Comparison of ENCODE assay signal across 1 cellular context in the genomic region with DNA sequence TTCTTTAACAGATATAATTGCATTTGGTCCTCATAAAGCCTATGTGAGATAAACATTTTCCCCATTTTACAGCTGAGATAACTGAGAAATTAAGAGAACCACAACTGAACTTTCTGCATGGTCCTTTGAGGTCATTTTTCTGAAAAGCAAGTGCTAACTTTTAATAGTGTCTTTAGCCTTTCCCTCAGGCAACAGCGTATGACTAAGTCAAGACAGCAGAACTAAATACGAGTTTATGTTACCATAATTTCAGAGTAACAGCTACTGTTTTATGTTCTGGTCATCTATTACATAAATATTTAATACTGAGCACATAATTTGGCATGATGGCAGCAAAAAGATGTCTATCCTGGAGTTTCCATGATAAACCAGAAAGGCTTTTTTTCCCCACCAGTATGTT.
TF ChIP-seq lines count a peak whose summit lies in the region.

No MANE protein-coding gene starts in this region.

TF ChIP-seq in IMR-90, 13 proteins besides CTCF, POLR2A, EP300 and RAD21 (continued from another document):
- TF ChIP-seq, protein P1, sequence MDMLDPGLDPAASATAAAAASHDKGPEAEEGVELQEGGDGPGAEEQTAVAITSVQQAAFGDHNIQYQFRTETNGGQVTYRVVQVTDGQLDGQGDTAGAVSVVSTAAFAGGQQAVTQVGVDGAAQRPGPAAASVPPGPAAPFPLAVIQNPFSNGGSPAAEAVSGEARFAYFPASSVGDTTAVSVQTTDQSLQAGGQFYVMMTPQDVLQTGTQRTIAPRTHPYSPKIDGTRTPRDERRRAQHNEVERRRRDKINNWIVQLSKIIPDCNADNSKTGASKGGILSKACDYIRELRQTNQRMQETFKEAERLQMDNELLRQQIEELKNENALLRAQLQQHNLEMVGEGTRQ (IDR thresholded peaks at IDR 0.05; ENCODE audit: low read depth, low read length) = no peak
- TF ChIP-seq MAFK (IDR thresholded peaks at IDR 0.05; ENCODE audit: low read depth, low read length) (no peak), MXI1 (IDR thresholded peaks at IDR 0.05; ENCODE audit: borderline replicate concordance, low read depth, low read length) (no peak)
- TF ChIP-seq, protein P2, sequence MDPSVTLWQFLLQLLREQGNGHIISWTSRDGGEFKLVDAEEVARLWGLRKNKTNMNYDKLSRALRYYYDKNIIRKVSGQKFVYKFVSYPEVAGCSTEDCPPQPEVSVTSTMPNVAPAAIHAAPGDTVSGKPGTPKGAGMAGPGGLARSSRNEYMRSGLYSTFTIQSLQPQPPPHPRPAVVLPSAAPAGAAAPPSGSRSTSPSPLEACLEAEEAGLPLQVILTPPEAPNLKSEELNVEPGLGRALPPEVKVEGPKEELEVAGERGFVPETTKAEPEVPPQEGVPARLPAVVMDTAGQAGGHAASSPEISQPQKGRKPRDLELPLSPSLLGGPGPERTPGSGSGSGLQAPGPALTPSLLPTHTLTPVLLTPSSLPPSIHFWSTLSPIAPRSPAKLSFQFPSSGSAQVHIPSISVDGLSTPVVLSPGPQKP (IDR thresholded peaks at IDR 0.05; ENCODE audit: borderline replicate concordance, low read depth, low read length) = no peak
